Comparison of ENCODE assay signal across 8 cellular contexts in genomic region chr7:140672382-140673062, GRCh38. TPM values are rescaled to one million over a fixed set of nuclear protein-coding genes. Genes with fewer than 3 reads are reported as not detected.
DNase-seq lines count a peak whose midpoint lies in the region; TF ChIP-seq lines count a peak whose summit lies in the region.

A gene with protein sequence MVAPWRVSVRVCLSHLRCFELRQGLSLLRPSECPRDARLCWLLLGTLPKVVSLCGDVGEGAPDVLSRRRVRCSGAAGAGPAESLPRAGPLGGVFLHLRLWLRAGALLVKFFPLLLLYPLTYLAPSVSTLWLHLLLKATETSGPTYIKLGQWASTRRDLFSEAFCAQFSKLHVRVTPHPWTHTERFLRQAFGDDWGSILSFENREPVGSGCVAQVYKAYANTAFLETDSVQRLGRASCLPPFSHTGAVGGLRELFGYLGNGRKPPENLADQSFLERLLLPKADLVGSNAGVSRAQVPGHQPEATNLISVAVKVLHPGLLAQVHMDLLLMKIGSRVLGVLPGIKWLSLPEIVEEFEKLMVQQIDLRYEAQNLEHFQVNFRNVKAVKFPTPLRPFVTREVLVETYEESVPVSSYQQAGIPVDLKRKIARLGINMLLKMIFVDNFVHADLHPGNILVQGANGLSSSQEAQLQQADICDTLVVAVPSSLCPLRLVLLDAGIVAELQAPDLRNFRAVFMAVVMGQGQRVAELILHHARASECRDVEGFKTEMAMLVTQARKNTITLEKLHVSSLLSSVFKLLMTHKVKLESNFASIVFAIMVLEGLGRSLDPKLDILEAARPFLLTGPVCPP (plus strand): TSS chr7:140672945. CDS start chr7:140673331, 386 bp downstream.

- H3K4me3 ChIP-seq in mesenchymal stem cell (ENCODE audit: insufficient read depth in 1 of 2, low read depth in 1 of 2, low read length in 2 of 2) = peak within 1 kb of the TSS; percentile 80 to 89

- H3K18ac ChIP-seq in mesenchymal stem cell (ENCODE audit: low read depth in 1 of 2, low read length in 2 of 2) = peak within 1 kb of the TSS; percentile 40 to 85

- H3K27me3 ChIP-seq in mesenchymal stem cell (ENCODE audit: control insufficient read depth in 1 of 2, insufficient read depth in 1 of 2, low read length in 2 of 2) = no peaks in the 10 kb centered on the region

- peaks cover 0 to 11% of the 10 kb centered on the region in 2 experiments for H3K36me3 ChIP-seq in mesenchymal stem cell (ENCODE audit: control insufficient read depth in 1 of 2, insufficient read depth in 2 of 2, low read depth in 1 of 2, low read length in 2 of 2)

- H2BK120ac ChIP-seq in mesenchymal stem cell (ENCODE audit: low read depth, low read length) = peak within 1 kb of the TSS; percentile 22

- peak within 1 kb of the TSS; percentile 98 for H3K4me2 ChIP-seq in mesenchymal stem cell (ENCODE audit: low read length, poor library complexity, severe bottlenecking)

- H4K8ac ChIP-seq in mesenchymal stem cell (ENCODE audit: low read length) = peak within 1 kb of the TSS; percentile 24

- peak within 1 kb of the TSS; percentile 86 for H3K9ac ChIP-seq in mesenchymal stem cell (ENCODE audit: low read length)

- peak within 1 kb of the TSS in 1 of 2 experiments; percentile 81 for H3K4ac ChIP-seq in mesenchymal stem cell (ENCODE audit: low read depth in 1 of 2, low read length in 2 of 2)

- H3K14ac ChIP-seq in mesenchymal stem cell (ENCODE audit: low read length in 2 of 2) = peak within 1 kb of the TSS in 1 of 2 experiments; percentile 90

- H3K23ac ChIP-seq in mesenchymal stem cell (ENCODE audit: low read length in 2 of 2) = peak within 1 kb of the TSS in 1 of 2 experiments; percentile 84

- peaks cover 17% of the 10 kb centered on the region for H3K4me1 ChIP-seq in mesenchymal stem cell (ENCODE audit: control insufficient read depth, insufficient read depth, low read depth, low read length)

- H2BK15ac ChIP-seq in mesenchymal stem cell (ENCODE audit: low read depth, poor library complexity, severe bottlenecking) = no peak within 1 kb of the TSS

- WGBS in mesenchymal stem cell = 2% methylated on average over 19 of the region's 41 CpGs

- H3K27ac ChIP-seq in mesenchymal stem cell (ENCODE audit: low read length, poor library complexity, severe bottlenecking) = no peak within 1 kb of the TSS

- H3K9me3 ChIP-seq in mesenchymal stem cell (ENCODE audit: control insufficient read depth, low read length) = no peaks in the 10 kb centered on the region

- CTCF ChIA-PET in HEK293T (lab: Yijun Ruan, JAX) = interaction anchor here (0.7 kb wide), 1 partner anchor 12 kb away, joined by 3 read pairs; no protein-coding TSS in a partner anchor

- no peak within 1 kb of the TSS for H4K91ac ChIP-seq in mesenchymal stem cell (ENCODE audit: low read length)

- peak within 1 kb of the TSS; percentile 94 for H2AFZ ChIP-seq in mesenchymal stem cell (ENCODE audit: low read depth, low read length)

- H2BK5ac ChIP-seq in mesenchymal stem cell (ENCODE audit: low read depth, low read length, poor library complexity, severe bottlenecking) = no peak within 1 kb of the TSS

- no peak within 1 kb of the TSS for H2AK5ac ChIP-seq in mesenchymal stem cell (ENCODE audit: low read length, severe bottlenecking)

- peak within 1 kb of the TSS in 1 of 2 experiments; percentile 56 for H2BK12ac ChIP-seq in mesenchymal stem cell (ENCODE audit: low read length in 2 of 2)

- POLR2A ChIA-PET in HEK293T (lab: Yijun Ruan, JAX) = interaction anchor here (1.3 to 3.4 kb wide), 4 partner anchors 12 to 342 kb away, joined by 3 to 22 read pairs (median 4); partner anchors contain the start of gene MRPS33

- H3K79me1 ChIP-seq in mesenchymal stem cell (replicated peaks; ENCODE audit: low read length, poor library complexity, severe bottlenecking) = peaks cover 3% of the 10 kb centered on the region

- DNase-seq in NCI-H1417 (lab: John Stamatoyannopoulos, UW) (peak; percentile 68 to 93 (median 86)), NCI-H1417 treated with DMSO at 0.1 percent for 48 hours (lab: John Stamatoyannopoulos, UW) (no peak), HEK293T (ENCODE audit: extremely low spot score) (peak; percentile 96), NCI-H1092 (lab: John Stamatoyannopoulos, UW) (peak; percentile 51), ecto neural progenitor cell (ENCODE audit: low spot score) (peak; percentile 59), mesenchymal stem cell (no peak)
- peak; percentile 59 to 60 for DNase-seq in activated CD4-positive, alpha-beta T cell treated with anti-CD3 and anti-CD28 coated beads for 4 hours
- DNase-seq in stimulated activated CD8-positive, alpha-beta memory T cell treated with anti-CD3 and anti-CD28 coated beads, Interleukin-12 subunit alpha, Interleukin-12 subunit beta, amount 100 ng/mL, for 24 hours (ENCODE audit: extremely low read depth) = peak; percentile 25

TF ChIP-seq in HEK293T, 16 proteins besides CTCF, POLR2A, EP300 and RAD21:
- TF ChIP-seq BHLHE40 (IDR thresholded peaks at IDR 0.05; ENCODE audit: borderline replicate concordance) = no peak
- no peak for TF ChIP-seq CTBP1 (IDR thresholded peaks at IDR 0.05; ENCODE audit: borderline replicate concordance)
- no peak for TF ChIP-seq FOXA1 (IDR thresholded peaks at IDR 0.05)
- TF ChIP-seq ELF4 (IDR thresholded peaks at IDR 0.05) = no peak
- TF ChIP-seq NFRKB (IDR thresholded peaks at IDR 0.05) = no peak
- no peak for TF ChIP-seq PKNOX1 (IDR thresholded peaks at IDR 0.05)
- TF ChIP-seq ARNT (IDR thresholded peaks at IDR 0.05) = no peak
- no peak for TF ChIP-seq SP1 (IDR thresholded peaks at IDR 0.05)
- no peak for TF ChIP-seq SUZ12 (IDR thresholded peaks at IDR 0.05)
- TF ChIP-seq TARDBP (IDR thresholded peaks at IDR 0.05) = no peak
- no peak for TF ChIP-seq FOXK2 (IDR thresholded peaks at IDR 0.05)
- no peak for TF ChIP-seq LEF1 (IDR thresholded peaks at IDR 0.05; ENCODE audit: borderline replicate concordance)
- no peak for TF ChIP-seq FOXM1 (IDR thresholded peaks at IDR 0.05; ENCODE audit: borderline replicate concordance)
- no peak for TF ChIP-seq ZNF384 (IDR thresholded peaks at IDR 0.05)
- TF ChIP-seq HDGF (IDR thresholded peaks at IDR 0.05; ENCODE audit: borderline replicate concordance) = no peak
- TF ChIP-seq L3MBTL2 (conservative IDR thresholded peaks at IDR 0.05) = no peak
TF ChIP-seq in HEK293T: peak in this region for 0.

RNA-seq across cellular contexts. Expression of the gene that starts here (rescaled TPM):
- 4.1 TPM for polyA plus RNA-seq in mesenchymal stem cell (2013, experiment 1 of 2)
- 4.2 TPM for polyA plus RNA-seq in mesenchymal stem cell (2013, experiment 2 of 2)

Comparison
In these comparisons a context has a peak if more than half of its experiments do, and no peak if none do; other contexts are left out.
1. DNase-seq: peak in NCI-H1417 (3 of 3), HEK293T (single experiment), NCI-H1092 (single experiment), activated CD4-positive, alpha-beta T cell treated with anti-CD3 and anti-CD28 coated beads for 4 hours (2 of 2), ecto neural progenitor cell (single experiment) and stimulated activated CD8-positive, alpha-beta memory T cell treated with anti-CD3 and anti-CD28 coated beads, Interleukin-12 subunit alpha, Interleukin-12 subunit beta, amount 100 ng/mL, for 24 hours (single experiment); none in NCI-H1417 treated with DMSO at 0.1 percent for 48 hours (single experiment) and mesenchymal stem cell (single experiment).